ENCODE assay signal across 22 cellular contexts in genomic region chr2:175236930-175237329, GRCh38. TPM values are rescaled to one million over a fixed set of nuclear protein-coding genes. Genes with fewer than 3 reads are reported as not detected.
DNase-seq lines count a peak whose midpoint lies in the region; ATAC-seq, FAIRE-seq and TF ChIP-seq lines count a peak whose summit lies in the region.
"Had no signal": no experiment of that assay in that cellular context is flagged by ENCODE, and none has a peak within 500 bp of the region (broad histone marks: within the 10 kb centered on the region; RNA-seq: fewer than 3 reads in every experiment).

No MANE protein-coding gene starts in this region.

- FAIRE-seq in bronchial epithelial cell (lab: Jason Lieb, UNC) (peak; percentile 55), HepG2 (lab: Jason Lieb, UNC) (no peak), small intestine (lab: Jason Lieb, UNC) (no peak)
- FAIRE-seq: A204.1, D721Med, G401.6, GM12891, GM19239 had no signal

- TF ChIP-seq EP300 in HepG2 (IDR thresholded peaks at IDR 0.05; ENCODE audit: low read depth in 2 of 2, low read length in 2 of 2) = no peak
- no peak for TF ChIP-seq EP300 in HepG2 (CRISPR knock-in tag; IDR thresholded peaks at IDR 0.05; ENCODE audit: borderline replicate concordance)

- no peak overlapping the region for H2AFZ ChIP-seq in HepG2 (ENCODE audit: low read length)

- TF ChIP-seq POLR2A in NB4 (IDR thresholded peaks at IDR 0.05; ENCODE audit: extremely low read depth, insufficient read length) = no peak
- no peak for TF ChIP-seq POLR2A in HepG2 (IDR thresholded peaks at IDR 0.05; ENCODE audit: insufficient read depth in 1 of 2, low read depth in 2 of 2, low read length in 2 of 2)

- H3K9me3 ChIP-seq in HepG2 (ENCODE audit: low read length) (0 out of 2 replicates have a peak, but pooled peaks cover 5% of the 10 kb centered on the region), small intestine (ENCODE audit: control insufficient read depth, low read depth) (no peaks in the 10 kb centered on the region), left ventricle myocardium inferior (replicated peaks) (peaks cover 7% of the 10 kb centered on the region)
- H3K9me3 ChIP-seq: BE2C had no signal

- H3K27me3 ChIP-seq in bronchial epithelial cell (ENCODE audit: control insufficient read depth, insufficient read depth, low read length) = no peaks in the 10 kb centered on the region
- H3K27me3 ChIP-seq in HepG2 (ENCODE audit: control insufficient read depth in 1 of 2, insufficient read depth in 2 of 2, low read length in 2 of 2) = no peaks in the 10 kb centered on the region
- no peaks in the 10 kb centered on the region for H3K27me3 ChIP-seq in small intestine (ENCODE audit: control insufficient read depth in 2 of 2, insufficient read depth in 2 of 2, low read length in 2 of 2)
- H3K27me3 ChIP-seq in left ventricle myocardium inferior (ENCODE audit: low read depth) = no peaks in the 10 kb centered on the region
- H3K27me3 ChIP-seq: BE2C, BLaER1 had no signal

- in situ Hi-C loops in HepG2 (cut with HindIII; ENCODE audit: extremely low pct_ligation_motif_present, low pct_unique_long_range_greater_than_20kb) = no loop called here

- no peak overlapping the region for H3K27ac ChIP-seq in HepG2 (ENCODE audit: extremely low read length, insufficient read depth, low read length)
- H3K27ac ChIP-seq in small intestine (ENCODE audit: low read depth in 1 of 2, low read length in 1 of 2) = no peak overlapping the region
- H3K27ac ChIP-seq in left ventricle myocardium inferior (replicated peaks) = no peak overlapping the region
- H3K27ac ChIP-seq: BLaER1 had no signal

- H3K36me3 ChIP-seq in bronchial epithelial cell (ENCODE audit: control insufficient read depth, insufficient read depth, low read length) (no peaks in the 10 kb centered on the region), HepG2 (replicated peaks in 1 of 2; ENCODE audit: control insufficient read depth in 1 of 2, insufficient read depth in 2 of 2, low read length in 2 of 2) (no peaks in the 10 kb centered on the region), small intestine (ENCODE audit: control insufficient read depth in 2 of 2, insufficient read depth in 2 of 2, low read length in 2 of 2) (no peaks in the 10 kb centered on the region), left ventricle myocardium inferior (no peaks in the 10 kb centered on the region)
- H3K36me3 ChIP-seq: BE2C had no signal

- no peaks in the 10 kb centered on the region for H3K4me1 ChIP-seq in HepG2 (ENCODE audit: insufficient read depth, low read length)
- no peaks in the 10 kb centered on the region for H3K4me1 ChIP-seq in small intestine (ENCODE audit: control insufficient read depth in 2 of 2, insufficient read depth in 1 of 2, low read depth in 1 of 2, low read length in 1 of 2)
- no peaks in the 10 kb centered on the region for H3K4me1 ChIP-seq in left ventricle myocardium inferior
- H3K4me1 ChIP-seq: BE2C had no signal

- H3K9ac ChIP-seq in HepG2 (ENCODE audit: insufficient read depth, low read depth, low read length) = no peak overlapping the region
- H3K9ac ChIP-seq: BLaER1 had no signal

- POLR2A ChIA-PET in HepG2 (lab: Yijun Ruan, JAX) = no interaction called here

- intact Hi-C loops in HepG2 (cut with micrococcal nuclease; ENCODE audit: unreplicated experiment) = no loop called here
- intact Hi-C loops in left ventricle myocardium inferior (cut with micrococcal nuclease) = no loop called here

- DNase-seq in NB4 (ENCODE audit: low read depth) (peak; percentile 5), bronchial epithelial cell (ENCODE audit: low read depth) (no peak), HepG2 (ENCODE audit: low spot score) (peak; percentile 13), small intestine (no peak), left ventricle myocardium inferior (no peak)
- DNase-seq: 8988T; ACHN; BE2C; C1 segment of cervical spinal cord; CD4-positive, alpha-beta memory T cell; CD4-positive, CD25-positive, alpha-beta regulatory T cell; CD8-positive, alpha-beta memory T cell; COR-L47; DMS79 treated with DMSO at 0.1 percent for 48 hours; GF-D8 had no signal

- H4K20me1 ChIP-seq in HepG2 (ENCODE audit: insufficient read depth, low read length) = no peaks in the 10 kb centered on the region
- H4K20me1 ChIP-seq: BLaER1 had no signal

- CTCF ChIA-PET in HepG2 (lab: Yijun Ruan, JAX; ENCODE audit: low intra/inter-chr PET ratio, low total read pairs) = no interaction called here

- ATAC-seq in HepG2 (peak; percentile 32; the same call in 1 of the 3 replicates), GM21619 (IDR thresholded peaks at IDR 0.05; ENCODE audit: unreplicated experiment) (no peak)

- H3K4me2 ChIP-seq in HepG2 (ENCODE audit: low read depth, low read length) = no peak overlapping the region
- H3K4me2 ChIP-seq: BLaER1 had no signal

- 5% methylated on average over 4 of the region's 4 CpGs for WGBS in HepG2 (ENCODE audit: low lambda C conversion rate)
- WGBS in small intestine, 3 donors = 71 to 79% (median 73%) methylated on average over 4 of the region's 4 CpGs

- H3K4me3 ChIP-seq in NB4 (ENCODE audit: low read depth, low read length) (no peak overlapping the region), bronchial epithelial cell (ENCODE audit: low read depth, low read length) (no peak overlapping the region), HepG2 (replicated peaks in 1 of 3; ENCODE audit: insufficient read depth in 1 of 3, low read depth in 2 of 3, low read length in 3 of 3) (no peak overlapping the region), small intestine (ENCODE audit: low read depth in 1 of 2, low read length in 2 of 2) (no peak overlapping the region), left ventricle myocardium inferior (no peak overlapping the region)
- H3K4me3 ChIP-seq: BLaER1 had no signal

- TF ChIP-seq CTCF in NB4 (IDR thresholded peaks at IDR 0.05; ENCODE audit: low read depth, low read length) (no peak), bronchial epithelial cell (IDR thresholded peaks at IDR 0.05; ENCODE audit: insufficient read depth, low read length, severe bottlenecking) (no peak), HepG2 (CRISPR knock-in tag; IDR thresholded peaks at IDR 0.05) (no peak), left ventricle myocardium inferior (IDR thresholded peaks at IDR 0.05; ENCODE audit: borderline replicate concordance) (no peak)

- no TSS peak for BruUV-seq in HepG2 (replicated peaks; lab: Mats Ljungman, UMichigan)

- no peaks in the 10 kb centered on the region for H3K79me2 ChIP-seq in HepG2 (ENCODE audit: insufficient read depth, low read length)

- TF ChIP-seq RAD21 in HepG2 (CRISPR knock-in tag; IDR thresholded peaks at IDR 0.05) = no peak

TF ChIP-seq in HepG2, 621 proteins besides CTCF, POLR2A, EP300 and RAD21 (continues in another document):
- TF ChIP-seq ZNF326 (CRISPR knock-in tag; IDR thresholded peaks at IDR 0.05; ENCODE audit: borderline replicate concordance) = no peak
- TF ChIP-seq ZNF263 (CRISPR knock-in tag; IDR thresholded peaks at IDR 0.05) = no peak
- TF ChIP-seq EEA1 (CRISPR knock-in tag; IDR thresholded peaks at IDR 0.05; ENCODE audit: borderline replicate concordance) = no peak

RNA-seq across cellular contexts. Expression of gene ATP5MC3, which starts 55.4 kb away (rescaled TPM):
- total RNA-seq in bronchial epithelial cell = 76.1 and 80.3 TPM in 2 replicates
- 676 and 882 TPM in 2 replicates for total RNA-seq in HepG2 (2016; rRNA removed; fragmentation: Illumina TruSeq; extraction: Trizol)
- total RNA-seq in HepG2 (2016; cell fraction: cytosol; rRNA removed; fragmentation: Illumina TruSeq; extraction: Trizol; ENCODE audit: low read depth) = 124 and 136 TPM in 2 replicates
- 688 and 928 TPM in 2 replicates for total RNA-seq in HepG2 (2016; cell fraction: insoluble cytoplasmic fraction; rRNA removed; fragmentation: Illumina TruSeq; extraction: Trizol)
- total RNA-seq in HepG2 (2016; cell fraction: membrane; rRNA removed; fragmentation: Illumina TruSeq; extraction: Trizol) = 165 and 177 TPM in 2 replicates
- total RNA-seq in HepG2 (2016; cell fraction: nucleus; rRNA removed; fragmentation: Illumina TruSeq; extraction: Trizol) = 246 and 253 TPM in 2 replicates
- polyA plus RNA-seq in HepG2 (2011; rRNA removed) = 732 and 1,007 TPM in 2 replicates
- 686 and 795 TPM in 2 replicates for polyA plus RNA-seq in HepG2 (2011; cell fraction: cytosol; rRNA removed)
- 192 and 230 TPM in 2 replicates for polyA plus RNA-seq in HepG2 (2011; cell fraction: nucleus; rRNA removed)
- polyA plus RNA-seq in HepG2 (2012) = 423 and 600 TPM in 2 replicates
- 139 and 168 TPM in 2 replicates for polyA plus RNA-seq in HepG2 (2016; cell fraction: cytosol; fragmentation: Illumina TruSeq; extraction: Trizol; ENCODE audit: low read depth)
- 890 and 976 TPM in 2 replicates for polyA plus RNA-seq in HepG2 (2016; cell fraction: insoluble cytoplasmic fraction; fragmentation: Illumina TruSeq; extraction: Trizol; ENCODE audit: low read depth)
- polyA plus RNA-seq in HepG2 (2016; cell fraction: membrane; fragmentation: Illumina TruSeq; extraction: Trizol; ENCODE audit: low read depth) = 161 and 175 TPM in 2 replicates
- 342 and 360 TPM in 2 replicates for polyA plus RNA-seq in HepG2 (2016; cell fraction: nucleus; fragmentation: Illumina TruSeq; extraction: Trizol; ENCODE audit: insufficient read depth, low read depth)
- 217 and 353 TPM in 2 replicates for polyA minus RNA-seq in HepG2 (2011; rRNA and poly(A)+ RNA removed; ENCODE audit: low replicate concordance)
- polyA minus RNA-seq in HepG2 (2011; cell fraction: cytosol; rRNA and poly(A)+ RNA removed) = 159 and 173 TPM in 2 replicates
- 116 and 118 TPM in 2 replicates for polyA minus RNA-seq in HepG2 (2011; cell fraction: nucleus; rRNA and poly(A)+ RNA removed)
- 1,000 to 10,000 TPM in 1 of 3 donors, 100 to 1,000 TPM in 2; 716 to 1,066 (median 841) TPM for polyA plus RNA-seq in small intestine
- 1,059 TPM for total RNA-seq in left ventricle myocardium inferior

Comparison
In these comparisons a context has a peak if more than half of its experiments do, and no peak if none do; other contexts are left out.
1. DNase-seq: peak in NB4 (single experiment) and HepG2 (single experiment); none in bronchial epithelial cell (single experiment), small intestine (single experiment) and left ventricle myocardium inferior (single experiment).